In the genomic region with DNA sequence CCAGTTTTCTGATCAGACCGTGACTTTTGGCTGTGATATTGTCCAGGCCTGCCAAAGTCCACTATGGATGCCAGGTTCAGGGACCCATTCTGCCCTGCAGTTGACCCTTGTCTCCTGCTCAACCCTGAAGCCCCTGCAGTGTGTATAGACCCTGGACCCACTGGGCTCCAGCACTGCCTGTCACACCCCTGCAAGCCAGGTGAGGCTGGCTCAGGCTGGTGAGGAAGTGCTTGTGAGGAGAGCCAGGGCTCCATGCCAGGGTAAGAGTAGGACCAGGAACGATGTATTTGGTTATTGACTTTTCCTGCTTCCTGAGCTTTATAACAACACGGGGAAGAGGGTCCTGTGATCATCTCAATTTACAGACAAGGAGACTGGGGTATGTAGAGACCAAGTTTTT, we compare ENCODE assay signal across 23 cellular contexts. TPM values are rescaled to one million over a fixed set of nuclear protein-coding genes. Genes with fewer than 3 reads are reported as not detected.
"Had no signal": no experiment of that assay in that cellular context is flagged by ENCODE, and none has a peak within 500 bp of the region (broad histone marks: within the 10 kb centered on the region; RNA-seq: fewer than 3 reads in every experiment).

No MANE protein-coding gene starts in this region.

- H3K27me3 ChIP-seq: esophagus muscularis mucosa, gastroesophageal sphincter, ovary, thyroid gland had no signal

- H3K4me3 Mint-ChIP-seq: brain; naive thymus-derived CD8-positive, alpha-beta T cell; WTC11 had no signal

- H3K4me1 ChIP-seq: prostate gland had no signal

- H3K9me3 ChIP-seq: esophagus muscularis mucosa, gastroesophageal sphincter, ovary, prostate gland, thyroid gland had no signal

- H3K36me3 Mint-ChIP-seq: activated naive CD4-positive, alpha-beta T cell treated with anti-CD3 and anti-CD28 coated beads, Interleukin-2, amount 50 U/mL, for 72 hours; brain; naive thymus-derived CD8-positive, alpha-beta T cell; WTC11 had no signal

- DNase-seq: activated gamma-delta T cell treated with Interleukin-2 at 50 U/mL for 16 hours; activated T-cell treated with anti-CD3 and anti-CD28 coated beads, Interleukin-2, amount 50 U/mL, for 1 hour; aorta; dermis blood vessel endothelial cell; effector CD8-positive, alpha-beta T cell; head of caudate nucleus; islet precursor cell; left colon; naive thymus-derived CD8-positive, alpha-beta T cell; ovary; stimulated activated CD4-positive, alpha-beta T cell treated with anti-CD3 and anti-CD28 coated beads, Interleukin-4, amount 100 ng/mL, for 24 hours; stimulated activated naive CD8-positive, alpha-beta T cell treated with anti-CD3 and anti-CD28 coated beads, Interleukin-15, Interleukin-2, amounts not matched to agents 100 U/mL and 50 U/mL, for 24 hours; substantia nigra; T1000; thyroid gland had no signal

- H3K36me3 ChIP-seq: esophagus muscularis mucosa, gastroesophageal sphincter, ovary, prostate gland, thyroid gland had no signal

- H3K4me1 Mint-ChIP-seq: WTC11 had no signal

- H3K27ac ChIP-seq: ovary, prostate gland, thyroid gland had no signal

- ATAC-seq: activated naive CD4-positive, alpha-beta T cell treated with anti-CD3 and anti-CD28 coated beads, Interleukin-2, amount 50 U/mL, for 72 hours; gastroesophageal sphincter; left colon; naive thymus-derived CD8-positive, alpha-beta T cell; stimulated activated naive CD8-positive, alpha-beta T cell treated with anti-CD3 and anti-CD28 coated beads, Interleukin-15, Interleukin-2, amounts not matched to agents 100 U/mL and 50 U/mL, for 24 hours; WTC11 had no signal

- H3K27ac Mint-ChIP-seq: activated naive CD4-positive, alpha-beta T cell treated with anti-CD3 and anti-CD28 coated beads, Interleukin-2, amount 50 U/mL, for 72 hours; WTC11 had no signal

- H3K9me3 Mint-ChIP-seq: activated naive CD4-positive, alpha-beta T cell treated with anti-CD3 and anti-CD28 coated beads, Interleukin-2, amount 50 U/mL, for 72 hours; naive thymus-derived CD8-positive, alpha-beta T cell; WTC11 had no signal

- H3K4me3 ChIP-seq: esophagus muscularis mucosa, gastroesophageal sphincter, lung, ovary, prostate gland, thyroid gland had no signal

RNA-seq across cellular contexts. Expression of gene THBD, which starts 55.7 kb away (rescaled TPM):
- total RNA-seq: activated naive CD4-positive, alpha-beta T cell treated with anti-CD3 and anti-CD28 coated beads, Interleukin-2, amount 50 U/mL, for 72 hours; T-helper 1 cell treated with Interleukin-12 subunit alpha and Interleukin-12 subunit beta and Interleukin-4 antibody, amounts not matched to agents 30 ng/mL and 1 ng/mL, for 36 hours had no signal
